In the genomic region with DNA sequence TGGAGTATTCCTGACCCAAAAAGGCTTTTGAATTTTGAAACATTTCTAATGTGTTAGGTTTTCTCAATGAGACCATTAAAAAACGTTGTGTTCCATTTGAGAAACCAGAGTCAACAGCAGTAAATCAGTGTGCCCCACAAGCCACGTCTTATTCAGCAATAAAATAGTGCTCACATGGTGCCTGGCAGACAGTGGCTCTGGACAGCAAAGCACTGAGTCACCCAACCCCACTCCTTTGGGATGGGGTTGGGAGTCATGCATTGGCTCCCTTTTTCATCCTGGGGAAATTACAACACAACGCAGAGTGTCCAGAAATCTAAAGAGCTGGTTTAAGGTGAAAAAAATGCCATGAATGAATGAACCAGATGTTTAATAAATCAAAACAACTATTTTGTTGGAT, we compare ENCODE assay signal across 11 cellular contexts. TPM values are rescaled to one million over a fixed set of nuclear protein-coding genes. Genes with fewer than 3 reads are reported as not detected.
DNase-seq lines count a peak whose midpoint lies in the region; ATAC-seq and TF ChIP-seq lines count a peak whose summit lies in the region.
"Had no signal": no experiment of that assay in that cellular context is flagged by ENCODE, and none has a peak within 500 bp of the region (broad histone marks: within the 10 kb centered on the region; RNA-seq: fewer than 3 reads in every experiment).

No MANE protein-coding gene starts in this region.

- H3K27me3 ChIP-seq in RWPE2 (ENCODE audit: insufficient read depth, poor library complexity, severe bottlenecking), result no peaks in the 10 kb centered on the region
- H3K27me3 ChIP-seq in psoas muscle (ENCODE audit: insufficient read depth in 3 of 3, low read length in 2 of 3), result peaks cover 0 to 7% (median 0%) of the 10 kb centered on the region in 3 donors

- DNase-seq in Daoy (ENCODE audit: low read depth), result peak; percentile 96
- peak; percentile 83 for DNase-seq in RWPE2 (ENCODE audit: low spot score)
- DNase-seq in fibroblast of the aortic adventitia (ENCODE audit: low read depth), result peak; percentile 92
- peak; percentile 61 to 63 for DNase-seq in psoas muscle
- no peak for DNase-seq in RPMI8226
- DNase-seq in stimulated activated CD4-positive, alpha-beta T cell treated with anti-CD3 and anti-CD28 coated beads, Interleukin-2, amount 100 ng/mL, for 24 hours, result no peak
- DNase-seq: activated CD4-positive, alpha-beta T cell treated with anti-CD3 and anti-CD28 coated beads, Interleukin-2, amount 50 U/mL, for 1 hour; mesendoderm had no signal

- H3K9me3 ChIP-seq in RWPE2 (ENCODE audit: severe bottlenecking) (no peaks in the 10 kb centered on the region), psoas muscle (no peaks in the 10 kb centered on the region)

- H3K36me3 ChIP-seq in RWPE2 (ENCODE audit: low read depth) (peaks cover 21% of the 10 kb centered on the region), psoas muscle (ENCODE audit: insufficient read depth in 1 of 2, low read depth in 1 of 2) (no peaks in the 10 kb centered on the region)

- H3K27ac ChIP-seq in RWPE2 (ENCODE audit: poor library complexity, severe bottlenecking) (peak overlapping the region; percentile 87), psoas muscle (no peak overlapping the region)

- intact Hi-C loops in psoas muscle (cut with DNase I), result no loop called here

- peak; percentile 98 for ATAC-seq in RWPE2 (ENCODE audit: low read depth)
- ATAC-seq in psoas muscle, result peak; percentile 42 to 75 (median 65)
- no peak for ATAC-seq in GM18870 (IDR thresholded peaks at IDR 0.05; ENCODE audit: unreplicated experiment)
- no peak for ATAC-seq in GM21717 (IDR thresholded peaks at IDR 0.05; ENCODE audit: unreplicated experiment)
- ATAC-seq: activated naive CD4-positive, alpha-beta T cell treated with anti-CD3 and anti-CD28 coated beads, Interleukin-2, amount 50 U/mL, for 72 hours had no signal

- TF ChIP-seq CTCF in RWPE2 (IDR thresholded peaks at IDR 0.05; ENCODE audit: poor library complexity, severe bottlenecking), result no peak
- TF ChIP-seq CTCF in fibroblast of the aortic adventitia (IDR thresholded peaks at IDR 0.05; ENCODE audit: insufficient read depth, low read length), result no peak
- TF ChIP-seq CTCF in psoas muscle (IDR thresholded peaks at IDR 0.05), result no peak

- H3K4me1 ChIP-seq in RWPE2 (ENCODE audit: insufficient read depth, poor library complexity, severe bottlenecking) (peaks cover 41% of the 10 kb centered on the region), psoas muscle (no peaks in the 10 kb centered on the region)

- 16 to 31% (median 18%) methylated on average over 3 of the region's 3 CpGs for WGBS in psoas muscle, 3 donors

- H3K4me3 ChIP-seq in RWPE2 (ENCODE audit: severe bottlenecking), result no peak overlapping the region
- H3K4me3 ChIP-seq in fibroblast of the aortic adventitia (ENCODE audit: low read depth, low read length), result no peak overlapping the region
- no peak overlapping the region for H3K4me3 ChIP-seq in psoas muscle

RNA-seq across cellular contexts. Expression of a gene that starts 46.5 kb away (rescaled TPM):
- 35.4 and 44.6 TPM in 2 replicates for total RNA-seq in Daoy (2014; rRNA removed; shearing (Covaris generic))
- total RNA-seq in fibroblast of the aortic adventitia (ENCODE audit: low replicate concordance), result 0.36 TPM in 1 of 2 replicates, not detected in the other
- total RNA-seq in psoas muscle, result 1 to 10 TPM in 1 of 4 donors, under 1 TPM in 3; 0.16 to 1.0 (median 0.37) TPM
- polyA plus RNA-seq in psoas muscle, result under 1 TPM; 0.04 to 0.10 (median 0.06) TPM

Comparison
In these comparisons a context has a peak if more than half of its experiments do, and no peak if none do; other contexts are left out.
1. DNase-seq: peak in Daoy (single experiment), RWPE2 (single experiment), fibroblast of the aortic adventitia (single experiment) and psoas muscle (2 of 2); none in RPMI8226 (single experiment) and stimulated activated CD4-positive, alpha-beta T cell treated with anti-CD3 and anti-CD28 coated beads, Interleukin-2, amount 100 ng/mL, for 24 hours (0 of 2).
2. ATAC-seq: peak in RWPE2 (single experiment) and psoas muscle (4 of 4); none in GM18870 (single experiment) and GM21717 (single experiment).
3. RNA of a gene that starts 46.5 kb away (total RNA-seq): 35.4 to 44.6 TPM in Daoy; 0.16 to 1.0 TPM in psoas muscle and 0.36 TPM in fibroblast of the aortic adventitia; every median in the first group is over 10 times any median in the second.